ENCODE assay signal across 8 cellular contexts in the genomic region with DNA sequence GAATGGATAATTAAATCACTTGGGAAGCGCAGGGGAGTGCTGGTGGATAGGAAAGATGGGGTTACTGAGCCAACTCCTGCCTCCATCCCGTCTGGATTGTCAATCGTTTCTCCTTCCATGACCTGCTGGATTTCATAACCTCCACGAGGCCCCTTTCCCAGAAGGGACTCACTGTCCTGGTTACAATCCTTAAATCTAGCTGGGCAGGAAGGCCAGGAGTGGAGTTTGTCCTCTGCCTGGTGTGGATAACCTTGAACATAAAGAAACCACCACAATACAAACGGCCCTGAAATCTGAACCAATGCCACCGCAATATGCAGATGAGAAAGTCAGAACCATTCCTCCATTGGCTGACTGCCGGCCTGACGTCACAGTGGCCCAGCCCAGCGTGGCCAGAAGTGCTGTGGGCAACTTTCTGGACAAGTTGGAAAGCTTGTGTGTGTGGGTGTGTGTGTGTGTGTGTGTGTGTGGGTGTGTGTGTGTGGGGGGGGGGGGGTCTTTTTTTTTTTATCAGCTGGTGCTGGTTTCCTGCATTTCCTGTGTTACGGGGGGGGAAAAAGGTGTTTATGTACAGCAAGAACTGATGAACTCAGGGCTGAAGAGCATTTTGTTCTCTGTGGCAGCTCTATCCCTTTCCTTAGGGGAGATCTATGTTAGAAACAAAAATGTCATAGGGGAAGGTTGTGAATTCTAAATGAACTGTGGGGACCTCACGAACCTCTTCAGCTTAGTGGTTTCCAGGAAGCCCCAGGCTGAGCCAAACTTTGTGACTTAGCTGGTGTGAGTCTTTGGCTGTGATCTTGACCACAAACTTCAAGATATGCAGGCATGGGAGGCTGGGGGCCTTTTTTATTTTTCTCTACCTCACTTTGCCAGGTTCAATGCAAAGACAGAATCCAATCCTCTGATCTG.
A peak's percentile ranks its signal among the peaks of the same experiment; 100 is the strongest.
DNase-seq lines count a peak whose midpoint lies in the region; ATAC-seq and TF ChIP-seq lines count a peak whose summit lies in the region.

No MANE protein-coding gene starts in this region.

- H3K18ac ChIP-seq in mesendoderm (ENCODE audit: low read length), result no peak overlapping the region

- no peaks in the 10 kb centered on the region for H3K79me1 ChIP-seq in mesendoderm (ENCODE audit: low read length)

- H3K4me1 ChIP-seq in endodermal cell (ENCODE audit: control insufficient read depth, insufficient read depth, low read length) (no peaks in the 10 kb centered on the region), mesendoderm (ENCODE audit: control insufficient read depth, low read depth, low read length) (no peaks in the 10 kb centered on the region)

- H2BK5ac ChIP-seq in mesendoderm (ENCODE audit: low read length), result no peak overlapping the region

- peak overlapping the region; percentile 94 for H3K27ac ChIP-seq in endodermal cell (ENCODE audit: low read depth, low read length)
- no peak overlapping the region for H3K27ac ChIP-seq in mesendoderm (ENCODE audit: low read depth, low read length)

- H3K4ac ChIP-seq in mesendoderm (ENCODE audit: low read depth, low read length), result no peak overlapping the region

- peak overlapping the region; percentile 79 for H3K27ac Mint-ChIP-seq in endodermal cell

- TF ChIP-seq CTCF in GM12864 (IDR thresholded peaks at IDR 0.05; ENCODE audit: low read depth, low read length, missing control alignments) (no peak), endodermal cell (conservative IDR thresholded peaks at IDR 0.05) (no peak)

- H4K5ac ChIP-seq in mesendoderm (ENCODE audit: low read length), result no peak overlapping the region

- H3K36me3 ChIP-seq in endodermal cell (ENCODE audit: control insufficient read depth, insufficient read depth, low read length), result no peaks in the 10 kb centered on the region
- no peaks in the 10 kb centered on the region for H3K36me3 ChIP-seq in mesendoderm (ENCODE audit: control insufficient read depth, insufficient read depth, low read length)

- no peaks in the 10 kb centered on the region for H3K9me3 ChIP-seq in endodermal cell (ENCODE audit: control insufficient read depth, low read length)

- no peaks in the 10 kb centered on the region for H3K9me3 Mint-ChIP-seq in endodermal cell

- H2BK15ac ChIP-seq in mesendoderm (replicated peaks; ENCODE audit: low read depth), result no peak overlapping the region

- H3K4me2 ChIP-seq in mesendoderm (ENCODE audit: low read length), result no peak overlapping the region

- peak overlapping the region; percentile 26 for H3K56ac ChIP-seq in mesendoderm (ENCODE audit: low read length)

- no peak overlapping the region for H2AK5ac ChIP-seq in mesendoderm (ENCODE audit: low read length)

- no peaks in the 10 kb centered on the region for H3K27me3 ChIP-seq in endodermal cell (ENCODE audit: control insufficient read depth, insufficient read depth, low read length, poor library complexity, severe bottlenecking)
- no peaks in the 10 kb centered on the region for H3K27me3 ChIP-seq in mesendoderm (ENCODE audit: insufficient read depth, low read length, poor library complexity)

- no peak overlapping the region for H3K23ac ChIP-seq in mesendoderm (ENCODE audit: low read length)

- H4K8ac ChIP-seq in mesendoderm (ENCODE audit: low read depth, low read length), result no peak overlapping the region

- H3K9ac ChIP-seq in endodermal cell (ENCODE audit: extremely low read depth, low read length, poor library complexity, severe bottlenecking) (no peak overlapping the region), mesendoderm (ENCODE audit: low read length) (peak overlapping the region; percentile 2)

- peak; percentile 89 for ATAC-seq in HG03139 (IDR thresholded peaks at IDR 0.05; ENCODE audit: unreplicated experiment)
- no peak for ATAC-seq in GM18498 (IDR thresholded peaks at IDR 0.05; ENCODE audit: unreplicated experiment)

- H3K27me3 Mint-ChIP-seq in endodermal cell (ENCODE audit: insufficient read depth), result peaks cover 3% of the 10 kb centered on the region

- peak overlapping the region; percentile 25 for H3K4me3 Mint-ChIP-seq in endodermal cell

- H3K4me3 ChIP-seq in GM12864 (ENCODE audit: low read depth, low read length), result no peak overlapping the region
- no peak overlapping the region for H3K4me3 ChIP-seq in endodermal cell (ENCODE audit: low read length)
- H3K4me3 ChIP-seq in mesendoderm (ENCODE audit: low read length), result no peak overlapping the region

- peaks cover 7% of the 10 kb centered on the region for H3K4me1 Mint-ChIP-seq in endodermal cell

- H3K79me2 ChIP-seq in mesendoderm (ENCODE audit: control insufficient read depth, insufficient read depth, low read length), result no peaks in the 10 kb centered on the region

- peak; percentile 43 for DNase-seq in GM12864 (ENCODE audit: low read depth)
- DNase-seq in NCI-H69 (lab: John Stamatoyannopoulos, UW), result peak; percentile 86
- peak; percentile 16 to 26 (median 26) for DNase-seq in activated CD8-positive, alpha-beta memory T cell treated with anti-CD3 and anti-CD28 coated beads for 48 hours (ENCODE audit: low read depth in 2 of 3, low spot score in 2 of 3)
- DNase-seq in endodermal cell, result peak; percentile 95
- peak; percentile 89 for DNase-seq in mesendoderm
- DNase-seq in stimulated activated CD4-positive, alpha-beta T cell treated with anti-CD3 and anti-CD28 coated beads, TNF-alpha, amount 100 ng/mL, for 48 hours (ENCODE audit: low read depth in 3 of 3), result peak; percentile 34 to 48 (median 36)

- H2BK120ac ChIP-seq in mesendoderm (ENCODE audit: low read depth, low read length), result no peak overlapping the region

- WGBS in endodermal cell (ENCODE audit: insufficient coverage in 1 of 2, insufficient read length in 1 of 2), 2 experiments, result 49 to 93% methylated on average over 2 to 11 of the region's 11 CpGs
- WGBS in mesendoderm (ENCODE audit: extremely low coverage, insufficient coverage, low lambda C conversion rate), result no CpG with 5 or more reads among the region's 11 CpGs

- H3K36me3 Mint-ChIP-seq in endodermal cell (ENCODE audit: low read depth), result no peaks in the 10 kb centered on the region

Comparison
In these comparisons a context has a peak if more than half of its experiments do, and no peak if none do; other contexts are left out.
1. DNase-seq: peak in every context shown above with its lines; median percentile 95 in endodermal cell; 89 in mesendoderm; 86 in NCI-H69; 43 in GM12864; 36 in stimulated activated CD4-positive, alpha-beta T cell treated with anti-CD3 and anti-CD28 coated beads, TNF-alpha, amount 100 ng/mL, for 48 hours; 26 in activated CD8-positive, alpha-beta memory T cell treated with anti-CD3 and anti-CD28 coated beads for 48 hours.